Comparison of ENCODE assay signal across 8 cellular contexts in the genomic region with DNA sequence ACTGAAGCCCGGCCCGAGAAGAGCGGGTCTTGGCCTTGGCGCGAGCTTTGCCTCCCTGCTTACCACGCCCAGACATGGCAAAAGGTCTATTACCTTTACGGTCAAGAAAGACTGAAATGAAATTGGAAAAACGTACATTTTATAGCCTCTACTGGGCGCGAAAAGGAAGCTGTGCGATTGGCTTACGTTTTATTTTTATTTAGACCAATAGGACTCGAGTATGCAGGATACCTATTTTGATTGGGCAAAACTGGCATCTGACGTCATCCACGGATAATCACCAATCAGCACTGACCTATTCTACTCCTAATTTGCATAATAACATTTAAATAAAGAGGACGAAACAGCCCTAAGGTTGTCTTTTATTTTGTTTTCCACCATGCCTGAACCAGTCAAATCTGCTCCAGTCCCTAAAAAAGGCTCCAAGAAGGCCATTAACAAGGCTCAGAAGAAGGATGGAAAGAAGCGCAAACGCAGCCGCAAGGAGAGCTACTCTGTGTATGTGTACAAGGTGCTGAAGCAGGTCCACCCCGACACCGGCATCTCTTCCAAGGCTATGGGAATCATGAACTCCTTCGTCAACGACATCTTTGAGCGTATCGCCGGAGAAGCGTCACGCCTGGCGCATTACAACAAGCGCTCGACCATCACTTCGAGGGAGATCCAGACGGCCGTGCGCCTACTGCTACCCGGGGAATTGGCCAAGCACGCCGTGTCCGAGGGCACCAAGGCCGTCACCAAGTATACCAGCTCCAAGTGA.
DNase-seq lines count a peak whose midpoint lies in the region; ATAC-seq and TF ChIP-seq lines count a peak whose summit lies in the region.

No MANE protein-coding gene starts in this region.

- H3K4me2 ChIP-seq in DOHH2 (ENCODE audit: low read length) = peak overlapping the region; percentile 83

- peaks cover 80% of the 10 kb centered on the region for H3K4me1 ChIP-seq in DOHH2 (ENCODE audit: control insufficient read depth, low read length)

- no peak for TF ChIP-seq CTCF in DOHH2 (IDR thresholded peaks at IDR 0.05; ENCODE audit: low read depth, low read length, poor library complexity, severe bottlenecking)
- TF ChIP-seq CTCF in astrocyte of the spinal cord (IDR thresholded peaks at IDR 0.05; ENCODE audit: low read depth, low read length) = no peak

- in situ Hi-C loops in astrocyte of the spinal cord (cut with HindIII; ENCODE audit: low sequenced_read_pairs) = no loop called here

- no peaks in the 10 kb centered on the region for H4K20me1 ChIP-seq in DOHH2 (ENCODE audit: control insufficient read depth, insufficient read depth, low read depth, low read length)

- H3K79me2 ChIP-seq in DOHH2 (ENCODE audit: control insufficient read depth, low read length) = no peaks in the 10 kb centered on the region

- ATAC-seq in GM21723 (IDR thresholded peaks at IDR 0.05; ENCODE audit: unreplicated experiment) = peak; percentile 54
- peak; percentile 86 for ATAC-seq in sciatic nerve

- no peaks in the 10 kb centered on the region for H3K27me3 ChIP-seq in DOHH2 (ENCODE audit: control insufficient read depth, low read length)

- peak overlapping the region; percentile 85 for H3K27ac ChIP-seq in DOHH2 (ENCODE audit: low read depth, low read length)
- peak overlapping the region; percentile 96 for H3K27ac ChIP-seq in KOPT-K1 (ENCODE audit: low read depth, low read length, poor library complexity, severe bottlenecking)

- H3K9me3 ChIP-seq in DOHH2 (ENCODE audit: control insufficient read depth, insufficient read depth, low read length) = no peaks in the 10 kb centered on the region
- H3K9me3 ChIP-seq in KOPT-K1 (ENCODE audit: insufficient read depth, low read length, poor library complexity, severe bottlenecking) = no peaks in the 10 kb centered on the region

- no peaks in the 10 kb centered on the region for H3K9me2 ChIP-seq in DOHH2 (replicated peaks; ENCODE audit: control insufficient read depth, low read length)

- peaks cover 10% of the 10 kb centered on the region for H3K36me3 ChIP-seq in DOHH2 (ENCODE audit: control insufficient read depth, low read length)
- no peaks in the 10 kb centered on the region for H3K36me3 ChIP-seq in KOPT-K1 (ENCODE audit: insufficient read depth, low read length)

- peaks cover 52% of the 10 kb centered on the region for H3F3A ChIP-seq in DOHH2 (ENCODE audit: control insufficient read depth, insufficient read depth)

- H3K4me3 ChIP-seq in DOHH2 (ENCODE audit: low read length) (peak overlapping the region; percentile 72), astrocyte of the spinal cord (ENCODE audit: low read depth, low read length) (peak overlapping the region; percentile 48)

- intact Hi-C loops in sciatic nerve (cut with DNase I) = no loop called here

- DNase-seq in T follicular helper cell (ENCODE audit: low read depth) (peak; percentile 71), astrocyte of the spinal cord (ENCODE audit: low read depth, low spot score) (peak; percentile 97), iPS DF 19.7 (ENCODE audit: low read depth, low spot score) (peak; percentile 92), sciatic nerve (ENCODE audit: low spot score) (no peak), HuH-7 (ENCODE audit: low spot score) (no peak)

Comparison
In these comparisons a context has a peak if more than half of its experiments do, and no peak if none do; other contexts are left out.
1. DNase-seq: peak in T follicular helper cell (single experiment), astrocyte of the spinal cord (single experiment) and iPS DF 19.7 (single experiment); none in sciatic nerve (single experiment) and HuH-7 (single experiment).